18 cellular contexts compared by ENCODE assay signal in genomic region chr6:97864366-97864765, GRCh38.
DNase-seq lines count a peak whose midpoint lies in the region; ATAC-seq and TF ChIP-seq lines count a peak whose summit lies in the region.
"Had no signal": no experiment of that assay in that cellular context is flagged by ENCODE, and none has a peak within 500 bp of the region (broad histone marks: within the 10 kb centered on the region; RNA-seq: fewer than 3 reads in every experiment).

No MANE protein-coding gene starts in this region.

- H3K9me2 ChIP-seq in SK-N-SH (no peaks in the 10 kb centered on the region), neural cell (ENCODE audit: insufficient read depth, low read length) (no peaks in the 10 kb centered on the region)

- no peak for TF ChIP-seq RAD21 in SK-N-SH (IDR thresholded peaks at IDR 0.05; ENCODE audit: low read length)
- no peak for TF ChIP-seq RAD21 in neural cell (conservative IDR thresholded peaks at IDR 0.05)

- TF ChIP-seq EP300 in SK-N-SH (IDR thresholded peaks at IDR 0.05; ENCODE audit: borderline replicate concordance in 1 of 2, low read depth in 1 of 2, low read length in 1 of 2), result no peak
- TF ChIP-seq EP300 in neural cell (conservative IDR thresholded peaks at IDR 0.05; ENCODE audit: poor library complexity, severe bottlenecking), result no peak

- H2AFZ ChIP-seq in SK-N-SH (ENCODE audit: low read depth), result no peak overlapping the region
- no peak overlapping the region for H2AFZ ChIP-seq in neural cell (ENCODE audit: low read depth, low read length)

- H3F3A ChIP-seq in SK-N-SH (replicated peaks; ENCODE audit: insufficient read depth) (no peaks in the 10 kb centered on the region), neural cell (ENCODE audit: insufficient read depth, low read length, poor library complexity, severe bottlenecking) (peaks cover 3% of the 10 kb centered on the region)

- H3K9me3 ChIP-seq in SK-N-SH (no peaks in the 10 kb centered on the region), neural cell (ENCODE audit: low read length) (no peaks in the 10 kb centered on the region), body of pancreas (no peaks in the 10 kb centered on the region)
- H3K9me3 ChIP-seq: A549; BLaER1 treated with 17β-estradiol and CSF1 and Interleukin-3, amounts not matched to agents 10 nM and 100 nM; Caco-2 had no signal

- H3K27ac ChIP-seq in SK-N-SH (ENCODE audit: low read depth in 2 of 2, low read length in 1 of 2) (no peak overlapping the region), neural cell (ENCODE audit: low read length) (peak overlapping the region; percentile 75), body of pancreas (no peak overlapping the region)
- H3K27ac ChIP-seq: 22Rv1; A549; BLaER1 treated with 17β-estradiol and CSF1 and Interleukin-3, amounts not matched to agents 10 nM and 100 nM; C4-2B had no signal

- no peak for TF ChIP-seq CTCF in SK-N-SH (IDR thresholded peaks at IDR 0.05)
- no peak for TF ChIP-seq CTCF in neural cell (IDR thresholded peaks at IDR 0.05; ENCODE audit: poor library complexity, severe bottlenecking)
- TF ChIP-seq CTCF in retinal pigment epithelial cell (conservative IDR thresholded peaks at IDR 0.05; ENCODE audit: low read depth, low read length), result no peak
- TF ChIP-seq CTCF in body of pancreas (IDR thresholded peaks at IDR 0.05), result no peak

- no peak overlapping the region for H3K4me2 ChIP-seq in SK-N-SH
- H3K4me2 ChIP-seq in neural cell (ENCODE audit: low read length), result no peak overlapping the region
- H3K4me2 ChIP-seq: A549; BLaER1 treated with 17β-estradiol and CSF1 and Interleukin-3, amounts not matched to agents 10 nM and 100 nM had no signal

- no peaks in the 10 kb centered on the region for H4K20me1 ChIP-seq in SK-N-SH (ENCODE audit: insufficient read depth)
- no peaks in the 10 kb centered on the region for H4K20me1 ChIP-seq in neural cell (ENCODE audit: insufficient read depth)
- H4K20me1 ChIP-seq: BLaER1 treated with 17β-estradiol and CSF1 and Interleukin-3, amounts not matched to agents 10 nM and 100 nM had no signal

- H3K36me3 ChIP-seq in SK-N-SH (replicated peaks in 1 of 2; ENCODE audit: control insufficient read depth in 1 of 2, insufficient read depth in 2 of 2, low read length in 1 of 2), result no peaks in the 10 kb centered on the region
- no peaks in the 10 kb centered on the region for H3K36me3 ChIP-seq in neural cell (ENCODE audit: insufficient read depth, low read length)
- no peaks in the 10 kb centered on the region for H3K36me3 ChIP-seq in body of pancreas (replicated peaks in 1 of 2; ENCODE audit: insufficient read depth in 1 of 2, low read depth in 2 of 2)
- H3K36me3 ChIP-seq: BLaER1 treated with 17β-estradiol and CSF1 and Interleukin-3, amounts not matched to agents 10 nM and 100 nM had no signal

- no peaks in the 10 kb centered on the region for H3K27me3 ChIP-seq in SK-N-SH (ENCODE audit: insufficient read depth)
- H3K27me3 ChIP-seq in neural cell (ENCODE audit: insufficient read depth, low read depth, low read length), result no peaks in the 10 kb centered on the region
- H3K27me3 ChIP-seq in body of pancreas, result no peaks in the 10 kb centered on the region
- H3K27me3 ChIP-seq: BLaER1 treated with 17β-estradiol and CSF1 and Interleukin-3, amounts not matched to agents 10 nM and 100 nM had no signal

- intact Hi-C loops in body of pancreas (cut with DNase I), result no loop called here

- H3K4me1 ChIP-seq in SK-N-SH (ENCODE audit: control insufficient read depth in 1 of 2, insufficient read depth in 2 of 2, low read depth in 1 of 2, low read length in 1 of 2) (no peaks in the 10 kb centered on the region; a peak in 2 of 4 replicates), body of pancreas (no peaks in the 10 kb centered on the region)
- H3K4me1 ChIP-seq: A549; BLaER1 treated with 17β-estradiol and CSF1 and Interleukin-3, amounts not matched to agents 10 nM and 100 nM; Caco-2 had no signal

- CTCF ChIA-PET in SK-N-SH (lab: Yijun Ruan, JAX), result interaction anchor here (1.4 kb wide), 1 partner anchor 11 kb away, joined by 4 read pairs; no protein-coding TSS in a partner anchor

- TF ChIP-seq POLR2A in body of pancreas (IDR thresholded peaks at IDR 0.05), result no peak

- POLR2A ChIA-PET in SK-N-SH (lab: Yijun Ruan, JAX), result no interaction called here

- H3K79me2 ChIP-seq in SK-N-SH (ENCODE audit: insufficient read depth) (no peaks in the 10 kb centered on the region), neural cell (replicated peaks; ENCODE audit: insufficient read depth, low read length) (no peaks in the 10 kb centered on the region)

- H3K9ac ChIP-seq in SK-N-SH (no peak overlapping the region), neural cell (ENCODE audit: low read length) (peak overlapping the region; percentile 17)
- H3K9ac ChIP-seq: BLaER1 treated with 17β-estradiol and CSF1 and Interleukin-3, amounts not matched to agents 10 nM and 100 nM had no signal

- DNase-seq in SK-N-SH (no peak), retinal pigment epithelial cell (ENCODE audit: low read depth) (peak; percentile 70), RKO (ENCODE audit: low spot score) (no peak), NCI-H2029 (lab: John Stamatoyannopoulos, UW) (no peak), body of pancreas (no peak)
- DNase-seq: AML-193; Caco-2; Calu3; CD4-positive, alpha-beta T cell; CD8-positive, alpha-beta T cell; DMS79 treated with DMSO at 0.1 percent for 48 hours; GF-D8 had no signal

- H3K4me3 ChIP-seq in SK-N-SH (ENCODE audit: low read depth in 2 of 2, low read length in 1 of 2) (no peak overlapping the region), neural cell (ENCODE audit: low read length) (no peak overlapping the region), retinal pigment epithelial cell (ENCODE audit: low read length) (no peak overlapping the region), body of pancreas (no peak overlapping the region)
- H3K4me3 ChIP-seq: A549; BLaER1 treated with 17β-estradiol and CSF1 and Interleukin-3, amounts not matched to agents 10 nM and 100 nM had no signal

- ATAC-seq in SK-N-SH treated with all-trans-retinoic acid at 6 μM for 48 hours (no peak), body of pancreas (no peak)
- ATAC-seq: A549; CD8-positive, alpha-beta T cell had no signal

- WGBS in SK-N-SH (ENCODE audit: low lambda C conversion rate), result 69% methylated on average over 4 of the region's 4 CpGs
- WGBS in body of pancreas, 2 donors, result 42 to 52% methylated on average over 4 of the region's 4 CpGs

TF ChIP-seq in SK-N-SH treated with all-trans-retinoic acid at 6 μM for 48 hours, 23 proteins besides CTCF, POLR2A, EP300 and RAD21:
- TF ChIP-seq RARB (CRISPR knock-in tag; IDR thresholded peaks at IDR 0.05) (no peak), TCF4 (CRISPR knock-in tag; IDR thresholded peaks at IDR 0.05; ENCODE audit: borderline replicate concordance) (no peak), ZFP30 (CRISPR knock-in tag; IDR thresholded peaks at IDR 0.05) (no peak), ZC3H10 (CRISPR knock-in tag; IDR thresholded peaks at IDR 0.05) (peak; percentile 23; the same call in 1 of the 2 replicates)

TF ChIP-seq in SK-N-SH, 30 proteins besides CTCF, POLR2A, EP300 and RAD21 (continues in another document):
- no peak for TF ChIP-seq SMC3 (IDR thresholded peaks at IDR 0.05; ENCODE audit: low read depth, low read length)
- no peak for TF ChIP-seq REST (IDR thresholded peaks at IDR 0.05; ENCODE audit: low read depth, low read length)

TF ChIP-seq in neural cell, 6 proteins besides CTCF, POLR2A, EP300 and RAD21:
- TF ChIP-seq MXI1 (conservative IDR thresholded peaks at IDR 0.05; ENCODE audit: poor library complexity, severe bottlenecking) (no peak), SMC3 (conservative IDR thresholded peaks at IDR 0.05; ENCODE audit: poor library complexity) (no peak), POLR2AphosphoS5 (IDR thresholded peaks at IDR 0.05) (no peak), EZH2 (IDR thresholded peaks at IDR 0.05; ENCODE audit: borderline replicate concordance, insufficient read depth, low read length, poor library complexity, severe bottlenecking) (no peak)
TF ChIP-seq in neural cell: peak in this region for 0.
